Comparison of ENCODE assay signal across 1 cellular context in genomic region chr1:43042773-43043470, GRCh38.
TF ChIP-seq lines count a peak whose summit lies in the region.

No MANE protein-coding gene starts in this region.

TF ChIP-seq in K562, 482 proteins besides CTCF, POLR2A, EP300 and RAD21 (continued from another document):
- no peak for TF ChIP-seq USF1 (CRISPR knock-in tag; IDR thresholded peaks at IDR 0.05)
- TF ChIP-seq CBX5 (IDR thresholded peaks at IDR 0.05; ENCODE audit: borderline replicate concordance, low read depth): no peak
- TF ChIP-seq PHTF2 (CRISPR knock-in tag; IDR thresholded peaks at IDR 0.05): no peak
- no peak for TF ChIP-seq ZHX1 (conservative IDR thresholded peaks at IDR 0.05; ENCODE audit: low read length)
- no peak for TF ChIP-seq CBX8 (IDR thresholded peaks at IDR 0.05; ENCODE audit: borderline replicate concordance, extremely low read depth, low read depth, low read length, poor library complexity, severe bottlenecking)
- TF ChIP-seq PRDM10 (IDR thresholded peaks at IDR 0.05; ENCODE audit: partially characterized antibody): no peak
- 0 out of 2 replicates have a peak, but pooled peaks have one; percentile 16 for TF ChIP-seq GABPA (tag; conservative IDR thresholded peaks at IDR 0.05; ENCODE audit: low read depth)
- no peak for TF ChIP-seq RFX1 (IDR thresholded peaks at IDR 0.05)
- TF ChIP-seq NFIC (IDR thresholded peaks at IDR 0.05): no peak
- no peak for TF ChIP-seq ZBTB9 (CRISPR knock-in tag; IDR thresholded peaks at IDR 0.05)
- no peak for TF ChIP-seq ZNF274 (IDR thresholded peaks at IDR 0.05; ENCODE audit: borderline replicate concordance, low read depth, low read length)
- no peak for TF ChIP-seq THRB (CRISPR knock-in tag; conservative IDR thresholded peaks at IDR 0.05)
- TF ChIP-seq ZNF445 (CRISPR knock-in tag; IDR thresholded peaks at IDR 0.05; ENCODE audit: low read depth): no peak
- no peak for TF ChIP-seq ZNF146 (CRISPR knock-in tag; IDR thresholded peaks at IDR 0.05; ENCODE audit: unreplicated experiment)
- TF ChIP-seq CREM (IDR thresholded peaks at IDR 0.05; ENCODE audit: low read depth): peak; percentile 38
- TF ChIP-seq ZFP36 (IDR thresholded peaks at IDR 0.05; ENCODE audit: low read depth, low read length, partially characterized antibody): peak; percentile 6
- peak; percentile 98 for TF ChIP-seq ZNF57 (CRISPR knock-in tag; IDR thresholded peaks at IDR 0.05)
- TF ChIP-seq JUND (IDR thresholded peaks at IDR 0.05; ENCODE audit: borderline replicate concordance, low read depth, low read length): peak; percentile 30; the same call in 1 of the 2 replicates
- TF ChIP-seq JUND (tag; IDR thresholded peaks at IDR 0.05; ENCODE audit: borderline replicate concordance, low read depth, low read length): peak; percentile 22; the same call in 1 of the 3 replicates
- TF ChIP-seq RBM25 (IDR thresholded peaks at IDR 0.05; ENCODE audit: low read depth, low read length, severe bottlenecking): no peak
- no peak for TF ChIP-seq EP400 (IDR thresholded peaks at IDR 0.05)
- TF ChIP-seq PBX2 (CRISPR knock-in tag; IDR thresholded peaks at IDR 0.05; ENCODE audit: low read depth): no peak
- no peak for TF ChIP-seq PBX2 (tag; conservative IDR thresholded peaks at IDR 0.05; ENCODE audit: low read depth)
- TF ChIP-seq ZNF124 (CRISPR knock-in tag; IDR thresholded peaks at IDR 0.05): no peak
- no peak for TF ChIP-seq E2F4 (CRISPR knock-in tag; IDR thresholded peaks at IDR 0.05; ENCODE audit: low read depth)
- TF ChIP-seq FOXP4 (CRISPR knock-in tag; IDR thresholded peaks at IDR 0.05; ENCODE audit: borderline replicate concordance): no peak
